In the genomic region with DNA sequence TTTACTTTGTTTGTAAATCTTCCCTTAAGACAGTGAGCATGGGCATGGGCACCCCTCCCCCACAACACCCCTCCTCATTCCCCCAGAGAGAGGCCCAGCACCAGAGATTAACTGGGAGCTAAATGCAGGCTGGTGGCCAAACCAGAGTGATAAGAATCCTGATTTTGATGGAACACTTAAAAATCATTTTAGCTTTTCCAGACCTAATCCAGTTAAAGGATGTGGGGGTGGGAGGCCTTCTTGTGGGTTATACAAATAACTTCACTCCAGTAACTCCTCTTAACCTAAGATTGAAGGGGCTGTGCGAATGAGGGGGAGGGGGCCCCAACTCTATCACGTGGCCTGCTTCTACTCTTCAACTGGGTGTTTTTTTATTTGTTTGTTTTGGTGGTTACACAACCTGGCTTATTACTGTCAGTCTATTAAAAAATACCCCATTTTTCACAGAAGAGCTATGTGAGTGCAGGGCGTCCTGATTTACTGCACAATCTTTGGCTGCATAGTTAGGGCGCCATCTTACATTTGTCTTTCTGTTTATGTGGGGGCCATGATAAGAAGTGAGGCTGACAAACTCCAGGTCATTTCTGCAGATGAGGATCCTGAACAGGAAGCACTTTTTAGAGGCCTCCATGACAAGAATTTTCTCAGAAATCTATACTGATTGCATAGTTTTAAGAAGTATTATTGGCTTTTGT, we compare ENCODE assay signal across 22 cellular contexts.
"Had no signal": no experiment of that assay in that cellular context is flagged by ENCODE, and none has a peak within 500 bp of the region (broad histone marks: within the 10 kb centered on the region; RNA-seq: fewer than 3 reads in every experiment).

No MANE protein-coding gene starts in this region.

- H3K4me3 ChIP-seq: skin epidermis, tibial nerve, uterus had no signal

- DNase-seq: activated B cell treated with CpG ODN at 0.5 μM for 24 hours; activated CD4-positive, alpha-beta T cell treated with anti-CD3 and anti-CD28 coated beads for 48 hours; activated CD8-positive, alpha-beta memory T cell treated with anti-CD3 and anti-CD28 coated beads, Interleukin-2, amount 50 U/mL, for 48 hours; activated gamma-delta T cell treated with Interleukin-2 at 50 U/mL for 16 hours; amygdala; brain microvascular endothelial cell; effector memory CD4-positive, alpha-beta T cell; hippocampal formation; naive B cell; nucleus accumbens; posterior cingulate gyrus; stimulated activated CD4-positive, alpha-beta T cell treated with anti-CD3 and anti-CD28 coated beads, Interleukin-4, amount 100 ng/mL, for 4 hours; stimulated activated CD8-positive, alpha-beta memory T cell treated with anti-CD3 and anti-CD28 coated beads, Interleukin-4, amount 100 ng/mL, for 48 hours; stimulated activated naive CD4-positive, alpha-beta T cell treated with Interleukin-2 at 50 U/mL for 16 hours; substantia nigra; T-helper 17 cell; uterus had no signal

- H3K27me3 Mint-ChIP-seq: activated B cell treated with CpG ODN at 0.5 μM for 24 hours; activated naive CD8-positive, alpha-beta T cell; naive B cell; T-helper 17 cell had no signal

- H3K9me3 Mint-ChIP-seq: activated B cell treated with CpG ODN at 0.5 μM for 24 hours, naive B cell had no signal

- H3K27ac Mint-ChIP-seq: activated B cell treated with CpG ODN at 0.5 μM for 24 hours; activated naive CD8-positive, alpha-beta T cell; naive B cell; T-helper 17 cell had no signal

- H3K27ac ChIP-seq: brain microvascular endothelial cell, epithelial cell of prostate, skin epidermis, tibial nerve, uterus had no signal

- H3K9me3 ChIP-seq: tibial nerve, uterus had no signal

- ATAC-seq: right cardiac atrium, T-helper 17 cell had no signal

- H3K4me1 ChIP-seq: tibial nerve, uterus had no signal

- H3K36me3 Mint-ChIP-seq: activated naive CD8-positive, alpha-beta T cell; naive B cell had no signal

- H3K27me3 ChIP-seq: brain microvascular endothelial cell, tibial nerve, uterus had no signal

- H3K4me3 Mint-ChIP-seq: activated B cell treated with CpG ODN at 0.5 μM for 24 hours; activated naive CD8-positive, alpha-beta T cell; T-helper 17 cell had no signal

- H3K36me3 ChIP-seq: brain microvascular endothelial cell, tibial nerve, uterus had no signal

- H3K4me1 Mint-ChIP-seq: activated B cell treated with CpG ODN at 0.5 μM for 24 hours, naive B cell, T-helper 17 cell had no signal
